18 cellular contexts compared by ENCODE assay signal in the genomic region with DNA sequence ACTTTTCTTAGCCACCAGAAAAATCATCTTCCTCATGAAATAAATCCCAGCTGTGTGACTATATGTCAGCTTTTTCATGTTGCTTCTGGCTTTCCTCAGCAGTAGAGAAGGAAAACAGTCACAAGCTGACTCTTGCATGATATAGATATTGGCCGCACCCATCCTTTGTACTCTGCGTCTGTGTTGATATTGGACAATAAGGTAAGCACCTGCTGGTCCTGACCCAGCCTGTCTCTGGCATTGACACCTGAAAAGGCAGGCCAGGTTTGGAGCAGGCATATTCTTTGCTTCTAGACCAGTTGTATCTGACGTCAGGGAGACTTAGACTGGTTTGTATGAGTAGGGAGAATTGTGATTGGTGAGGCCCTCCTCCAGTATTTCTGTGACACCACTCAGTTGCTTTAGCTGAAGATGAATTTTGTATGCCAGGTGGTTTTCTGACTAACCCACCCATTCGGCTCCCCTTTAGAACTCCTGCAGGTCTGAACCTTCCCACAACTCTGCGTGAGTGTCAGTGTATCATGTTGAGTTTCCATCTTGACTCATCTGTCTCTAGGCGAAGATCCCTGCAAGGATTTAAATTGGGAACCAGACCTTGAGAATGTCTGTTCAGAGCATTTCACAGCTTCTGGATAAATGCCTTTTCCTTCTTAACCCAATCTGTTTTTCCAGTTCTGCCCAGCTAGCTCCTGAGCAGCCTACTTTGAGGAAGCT.
DNase-seq lines count a peak whose midpoint lies in the region; ATAC-seq, FAIRE-seq and TF ChIP-seq lines count a peak whose summit lies in the region.
"Had no signal": no experiment of that assay in that cellular context is flagged by ENCODE, and none has a peak within 500 bp of the region (broad histone marks: within the 10 kb centered on the region; RNA-seq: fewer than 3 reads in every experiment).

No MANE protein-coding gene starts in this region.

- H4K20me1 ChIP-seq in HepG2 (ENCODE audit: insufficient read depth, low read length) (no peaks in the 10 kb centered on the region), K562 (replicated peaks; ENCODE audit: control insufficient read depth, insufficient read depth, low read length) (no peaks in the 10 kb centered on the region), OCI-LY7 (ENCODE audit: insufficient read depth, low read length) (no peaks in the 10 kb centered on the region)

- TF ChIP-seq RAD21 in HepG2 (CRISPR knock-in tag; IDR thresholded peaks at IDR 0.05) (no peak), K562 (CRISPR knock-in tag; conservative IDR thresholded peaks at IDR 0.05 in 1 of 2, IDR thresholded peaks at IDR 0.05 in 1 of 2) (no peak)

- H3K9ac ChIP-seq in HepG2 (ENCODE audit: insufficient read depth, low read depth, low read length) (no peak overlapping the region), K562 (ENCODE audit: insufficient read depth in 1 of 2, low read depth in 2 of 2, low read length in 2 of 2) (no peak overlapping the region)

- no peaks in the 10 kb centered on the region for H3K9me1 ChIP-seq in K562 (ENCODE audit: control insufficient read depth, insufficient read depth, low read length)

- no peak for TF ChIP-seq POLR2A in HepG2 (IDR thresholded peaks at IDR 0.05; ENCODE audit: insufficient read depth in 1 of 2, low read depth in 2 of 2, low read length in 2 of 2)
- no peak for TF ChIP-seq POLR2A in right lobe of liver (IDR thresholded peaks at IDR 0.05)
- no peak for TF ChIP-seq POLR2A in K562 (conservative IDR thresholded peaks at IDR 0.05)

- intact Hi-C loops in HepG2 (cut with micrococcal nuclease; ENCODE audit: unreplicated experiment) (no loop called here), right lobe of liver (cut with DNase I) (no loop called here), K562 (cut with micrococcal nuclease) (no loop called here), mucosa of descending colon (cut with DNase I, micrococcal nuclease) (no loop called here), OCI-LY7 (cut with micrococcal nuclease; ENCODE audit: unreplicated experiment) (no loop called here)

- H3K9me2 ChIP-seq in OCI-LY7 (ENCODE audit: insufficient read depth, low read length), result no peaks in the 10 kb centered on the region

- TF ChIP-seq CTCF in HepG2 (CRISPR knock-in tag; IDR thresholded peaks at IDR 0.05) (no peak), right lobe of liver (IDR thresholded peaks at IDR 0.05) (no peak), K562 (IDR thresholded peaks at IDR 0.05 in 2 of 3, conservative IDR thresholded peaks at IDR 0.05 in 1 of 3; ENCODE audit: insufficient read depth in 2 of 3, low read depth in 1 of 3, low read length in 3 of 3) (no peak), mucosa of descending colon (IDR thresholded peaks at IDR 0.05) (no peak), OCI-LY7 (conservative IDR thresholded peaks at IDR 0.05; ENCODE audit: low read length) (no peak)

- H3K36me3 ChIP-seq in HepG2 (replicated peaks in 1 of 2; ENCODE audit: control insufficient read depth in 1 of 2, insufficient read depth in 2 of 2, low read length in 2 of 2) (peaks cover 0 to 4% of the 10 kb centered on the region in 2 experiments; a peak in 1 of 5 replicates), right lobe of liver (no peaks in the 10 kb centered on the region), K562 (ENCODE audit: control insufficient read depth, insufficient read depth, low read length) (no peaks in the 10 kb centered on the region), mucosa of descending colon (ENCODE audit: low read depth) (no peaks in the 10 kb centered on the region), OCI-LY7 (ENCODE audit: insufficient read depth, low read length) (no peaks in the 10 kb centered on the region)

- BruUV-seq in HepG2 (replicated peaks; lab: Mats Ljungman, UMichigan), result no TSS peak
- BruUV-seq in K562 (replicated peaks; lab: Mats Ljungman, UMichigan), result no TSS peak
- BruUV-seq in OCI-LY7 (replicated peaks; lab: Mats Ljungman, UMichigan), result no TSS peak

- H3K4me2 ChIP-seq in HepG2 (ENCODE audit: low read depth, low read length) (no peak overlapping the region), K562 (ENCODE audit: insufficient read depth, low read length) (no peak overlapping the region), OCI-LY7 (ENCODE audit: low read length) (no peak overlapping the region)

- H3K4me3 ChIP-seq in HepG2 (replicated peaks in 1 of 3; ENCODE audit: insufficient read depth in 1 of 3, low read depth in 2 of 3, low read length in 3 of 3) (no peak overlapping the region), right lobe of liver (no peak overlapping the region), K562 (no peak overlapping the region), mucosa of descending colon (no peak overlapping the region), OCI-LY7 (ENCODE audit: low read depth, low read length, poor library complexity, severe bottlenecking) (no peak overlapping the region)
- H3K4me3 ChIP-seq: GM12878 had no signal

- CTCF ChIA-PET in HepG2 (lab: Yijun Ruan, JAX; ENCODE audit: low intra/inter-chr PET ratio, low total read pairs) (no interaction called here), K562 (lab: Yijun Ruan, JAX; ENCODE audit: low intra/inter-chr PET ratio) (no interaction called here), OCI-LY7 (lab: Charles Lee; ENCODE audit: unreplicated experiment) (no interaction called here)

- 96% methylated on average over 6 of the region's 6 CpGs for WGBS in HepG2 (ENCODE audit: low lambda C conversion rate)
- 91% methylated on average over 4 of the region's 6 CpGs for WGBS in right lobe of liver (ENCODE audit: insufficient coverage, low coverage, low lambda C conversion rate, missing lambda C conversion rate)
- WGBS in K562 (ENCODE audit: insufficient coverage, low coverage, missing lambda C conversion rate), result 73% methylated on average over 5 of the region's 6 CpGs

- H2AFZ ChIP-seq in HepG2 (ENCODE audit: low read length) (no peak overlapping the region), K562 (ENCODE audit: low read depth, low read length) (no peak overlapping the region), OCI-LY7 (ENCODE audit: low read length) (no peak overlapping the region)

- DNase-seq in HepG2 (ENCODE audit: low spot score), result no peak
- DNase-seq in right lobe of liver, result no peak
- no peak for DNase-seq in K562 (ENCODE audit: extremely low read depth in 1 of 4, low spot score in 3 of 4)
- peak in 1 of 3 donors; percentile 36 for DNase-seq in mucosa of descending colon
- peak; percentile 48 for DNase-seq in ureter (ENCODE audit: low spot score)
- DNase-seq in NCI-H2171 treated with DMSO at 0.1 percent for 48 hours (lab: John Stamatoyannopoulos, UW), result no peak
- no peak for DNase-seq in OCI-LY7 (ENCODE audit: low spot score)
- DNase-seq: C1 segment of cervical spinal cord, DMS53, KBM-7, NCI-H1048, NCI-H1694, NCI-H524 treated with DMSO at 0.1 percent for 48 hours, PC-3 had no signal

- H3K79me2 ChIP-seq in HepG2 (ENCODE audit: insufficient read depth, low read length) (no peaks in the 10 kb centered on the region), K562 (ENCODE audit: control insufficient read depth, insufficient read depth, low read length) (no peaks in the 10 kb centered on the region), OCI-LY7 (ENCODE audit: insufficient read depth, low read depth, low read length) (no peaks in the 10 kb centered on the region)

- FAIRE-seq in HepG2 (lab: Jason Lieb, UNC) (no peak), K562 (lab: Jason Lieb, UNC) (no peak)
- FAIRE-seq: GM12878, GM18507, HTR-8/SVneo had no signal

- no peak overlapping the region for H3K27ac ChIP-seq in HepG2 (ENCODE audit: extremely low read length, insufficient read depth, low read length)
- H3K27ac ChIP-seq in right lobe of liver, result no peak overlapping the region
- no peak overlapping the region for H3K27ac ChIP-seq in K562 (ENCODE audit: extremely low read depth, low read depth, low read length)
- no peak overlapping the region for H3K27ac ChIP-seq in OCI-LY7 (ENCODE audit: low read depth, low read length, poor library complexity, severe bottlenecking)

- ATAC-seq in HepG2 (no peak), right lobe of liver (no peak), K562 (no peak), mucosa of descending colon (peak; percentile 78), GM21528 (IDR thresholded peaks at IDR 0.05; ENCODE audit: low FRiP score, unreplicated experiment) (no peak)
- ATAC-seq: GM12878, PC-3 had no signal

- no peaks in the 10 kb centered on the region for H3K27me3 ChIP-seq in HepG2 (ENCODE audit: control insufficient read depth in 1 of 2, insufficient read depth in 2 of 2, low read length in 2 of 2)
- no peaks in the 10 kb centered on the region for H3K27me3 ChIP-seq in right lobe of liver
- H3K27me3 ChIP-seq in K562 (ENCODE audit: control insufficient read depth in 2 of 2, insufficient read depth in 2 of 2, low read length in 2 of 2), result no peaks in the 10 kb centered on the region

- no peaks in the 10 kb centered on the region for H3K9me3 ChIP-seq in HepG2 (ENCODE audit: low read length)
- no peaks in the 10 kb centered on the region for H3K9me3 ChIP-seq in right lobe of liver
- H3K9me3 ChIP-seq in K562 (replicated peaks; ENCODE audit: control insufficient read depth, insufficient read depth, low read depth, low read length), result no peaks in the 10 kb centered on the region
- no peaks in the 10 kb centered on the region for H3K9me3 ChIP-seq in mucosa of descending colon
- no peaks in the 10 kb centered on the region for H3K9me3 ChIP-seq in OCI-LY7 (ENCODE audit: low read length)

- in situ Hi-C loops in HepG2 (cut with HindIII; ENCODE audit: extremely low pct_ligation_motif_present, low pct_unique_long_range_greater_than_20kb) (no loop called here), K562 (cut with MboI) (no loop called here)

- POLR2A ChIA-PET in HepG2 (lab: Yijun Ruan, JAX) (no interaction called here), K562 (lab: Yijun Ruan, JAX) (interaction anchor here (0.7 to 1.8 kb wide), 4 partner anchors 11 to 30 kb away, joined by 3 to 5 read pairs (median 4); no protein-coding TSS in a partner anchor), OCI-LY7 (lab: Charles Lee) (interaction anchor here (0.6 to 1.2 kb wide), 2 partner anchors 11 to 182 kb away, joined by 3 to 4 read pairs; no protein-coding TSS in a partner anchor)

- no peaks in the 10 kb centered on the region for H3K4me1 ChIP-seq in HepG2 (ENCODE audit: insufficient read depth, low read length)
- H3K4me1 ChIP-seq in right lobe of liver, result no peaks in the 10 kb centered on the region
- H3K4me1 ChIP-seq in K562 (replicated peaks in 1 of 2; ENCODE audit: control insufficient read depth in 2 of 2, insufficient read depth in 2 of 2, low read length in 2 of 2), result peaks cover 5 to 24% of the 10 kb centered on the region in 2 experiments; a peak in 3 of 5 replicates
- H3K4me1 ChIP-seq in mucosa of descending colon (ENCODE audit: low read depth), result no peaks in the 10 kb centered on the region
- no peaks in the 10 kb centered on the region for H3K4me1 ChIP-seq in OCI-LY7 (ENCODE audit: insufficient read depth, low read length, poor library complexity, severe bottlenecking)

- no peak for TF ChIP-seq EP300 in HepG2 (IDR thresholded peaks at IDR 0.05; ENCODE audit: low read depth in 2 of 2, low read length in 2 of 2)
- TF ChIP-seq EP300 in HepG2 (CRISPR knock-in tag; IDR thresholded peaks at IDR 0.05; ENCODE audit: borderline replicate concordance), result no peak
- TF ChIP-seq EP300 in K562 (IDR thresholded peaks at IDR 0.05; ENCODE audit: low read length), result no peak

TF ChIP-seq in HepG2, 621 proteins besides CTCF, POLR2A, EP300 and RAD21 (continues in another document):
- TF ChIP-seq RFX5 (IDR thresholded peaks at IDR 0.05; ENCODE audit: low read depth, low read length), result peak; percentile 21; the same call in 1 of the 2 replicates
